8 cellular contexts compared by ENCODE assay signal in genomic region chr16:3960049-3960809, GRCh38.
A peak's percentile ranks its signal among the peaks of the same experiment; 100 is the strongest.
DNase-seq lines count a peak whose midpoint lies in the region; ATAC-seq, FAIRE-seq and TF ChIP-seq lines count a peak whose summit lies in the region.

No MANE protein-coding gene starts in this region.

- CTCF ChIA-PET in naive thymus-derived CD4-positive, alpha-beta T cell (lab: Charles Lee) = interaction anchor here (1.8 kb wide), 1 partner anchor 293 kb away, joined by 3 read pairs; no protein-coding TSS in a partner anchor

- intact Hi-C loops in naive thymus-derived CD4-positive, alpha-beta T cell (cut with micrococcal nuclease) = loop anchor here in 1 of 2 donors (5.0 to 10.0 kb wide), 2 partner anchors 292 to 995 kb away; partner anchors contain the start of gene SEC14L5

- peaks cover 0 to 10% (median 3%) of the 10 kb centered on the region in 5 donors for H3K36me3 Mint-ChIP-seq in naive thymus-derived CD4-positive, alpha-beta T cell

- peak overlapping the region; percentile 49 for H3K27ac ChIP-seq in naive thymus-derived CD4-positive, alpha-beta T cell (ENCODE audit: low read depth, low read length)

- H3K27ac Mint-ChIP-seq in naive thymus-derived CD4-positive, alpha-beta T cell = peak overlapping the region in 8 of 9 donors; percentile 66 to 98 (median 92)

- no peaks in the 10 kb centered on the region for H3K9me3 ChIP-seq in naive thymus-derived CD4-positive, alpha-beta T cell (ENCODE audit: control insufficient read depth in 2 of 3, low read length in 3 of 3)

- peaks cover 9 to 34% (median 24%) of the 10 kb centered on the region in 7 donors for H3K4me1 Mint-ChIP-seq in naive thymus-derived CD4-positive, alpha-beta T cell

- no peak for TF ChIP-seq CTCF in AG09309 (IDR thresholded peaks at IDR 0.05; ENCODE audit: control insufficient read depth, insufficient read depth, low read depth, low read length, missing control alignments)
- no peak for TF ChIP-seq CTCF in bronchial epithelial cell (IDR thresholded peaks at IDR 0.05; ENCODE audit: insufficient read depth, low read length, severe bottlenecking)

- peak overlapping the region; percentile 42 for H3K4me3 ChIP-seq in AG09309 (ENCODE audit: control insufficient read depth, low read depth, low read length)
- H3K4me3 ChIP-seq in bronchial epithelial cell (ENCODE audit: low read depth, low read length) = peak overlapping the region; percentile 40
- H3K4me3 ChIP-seq in naive thymus-derived CD4-positive, alpha-beta T cell (ENCODE audit: low read length) = peak overlapping the region; percentile 37

- DNase-seq in AG09309 (ENCODE audit: low read depth) (no peak), HT1080 (ENCODE audit: low read depth) (peak; percentile 60), bronchial epithelial cell (ENCODE audit: low read depth) (no peak), NCI-H526 treated with DMSO at 0.1 percent for 48 hours (lab: John Stamatoyannopoulos, UW) (no peak)
- DNase-seq in naive thymus-derived CD4-positive, alpha-beta T cell = peak in 1 of 9 donors; percentile 13
- DNase-seq in stimulated activated CD4-positive, alpha-beta T cell treated with anti-CD3 and anti-CD28 coated beads, Interleukin-4, amount 100 ng/mL, for 4 hours = no peak

- ATAC-seq in naive thymus-derived CD4-positive, alpha-beta T cell = no peak
- ATAC-seq in GM19035 (IDR thresholded peaks at IDR 0.05; ENCODE audit: unreplicated experiment) (no peak), GM19023 (IDR thresholded peaks at IDR 0.05; ENCODE audit: unreplicated experiment) (no peak)

- peaks cover 3 to 23% (median 13%) of the 10 kb centered on the region in 5 donors for H3K27me3 Mint-ChIP-seq in naive thymus-derived CD4-positive, alpha-beta T cell

- peaks cover 15 to 23% of the 10 kb centered on the region in 2 donors for H3K4me1 ChIP-seq in naive thymus-derived CD4-positive, alpha-beta T cell (ENCODE audit: control insufficient read depth in 2 of 2, insufficient read depth in 2 of 2, low read length in 2 of 2)

- FAIRE-seq in bronchial epithelial cell (lab: Jason Lieb, UNC) = no peak

- peaks cover 0 to 5% (median 0%) of the 10 kb centered on the region in 11 donors for H3K9me3 Mint-ChIP-seq in naive thymus-derived CD4-positive, alpha-beta T cell

- peak overlapping the region; percentile 69 to 94 (median 89) for H3K4me3 Mint-ChIP-seq in naive thymus-derived CD4-positive, alpha-beta T cell

- POLR2A ChIA-PET in naive thymus-derived CD4-positive, alpha-beta T cell (lab: Charles Lee) = no interaction called here

- H3K36me3 ChIP-seq in bronchial epithelial cell (ENCODE audit: control insufficient read depth, insufficient read depth, low read length) = no peaks in the 10 kb centered on the region
- no peaks in the 10 kb centered on the region for H3K36me3 ChIP-seq in naive thymus-derived CD4-positive, alpha-beta T cell (ENCODE audit: control insufficient read depth in 2 of 3, insufficient read depth in 3 of 3, low read length in 3 of 3)

- peaks cover 3% of the 10 kb centered on the region for H3K27me3 ChIP-seq in bronchial epithelial cell (ENCODE audit: control insufficient read depth, insufficient read depth, low read length)
- H3K27me3 ChIP-seq in naive thymus-derived CD4-positive, alpha-beta T cell (ENCODE audit: control insufficient read depth in 2 of 2, insufficient read depth in 2 of 2, low read length in 2 of 2) = peaks cover 0 to 2% of the 10 kb centered on the region in 2 donors
